ENCODE assay signal across 12 cellular contexts in genomic region chr2:62216616-62217015, GRCh38. TPM values are rescaled to one million over a fixed set of nuclear protein-coding genes. Genes with fewer than 3 reads are reported as not detected.
DNase-seq lines count a peak whose midpoint lies in the region; ATAC-seq and TF ChIP-seq lines count a peak whose summit lies in the region.
"Had no signal": no experiment of that assay in that cellular context is flagged by ENCODE, and none has a peak within 500 bp of the region (broad histone marks: within the 10 kb centered on the region; RNA-seq: fewer than 3 reads in every experiment).

No MANE protein-coding gene starts in this region.

- peaks cover 71% of the 10 kb centered on the region for H4K20me1 ChIP-seq in neural progenitor cell (ENCODE audit: low read depth)

- peaks cover 97% of the 10 kb centered on the region for H3K4me1 Mint-ChIP-seq in activated T-cell treated with anti-CD3 and anti-CD28 coated beads, Interleukin-2, amount 50 U/mL, for 24 hours (ENCODE audit: low read depth)
- H3K4me1 Mint-ChIP-seq in type B pancreatic cell (ENCODE audit: unreplicated experiment) (peaks cover 34% of the 10 kb centered on the region), neural progenitor cell (peaks cover 10% of the 10 kb centered on the region)

- peaks cover 100% of the 10 kb centered on the region for H3K79me2 ChIP-seq in neural progenitor cell (ENCODE audit: low read depth)

- H3K27ac ChIP-seq in caudate nucleus (ENCODE audit: low read depth, low read length) (peak overlapping the region; percentile 8), lower lobe of right lung (no peak overlapping the region), neural progenitor cell (no peak overlapping the region)

- no peak overlapping the region for H3K9ac ChIP-seq in neural progenitor cell

- peaks cover 3% of the 10 kb centered on the region for H3K9me3 ChIP-seq in lower lobe of right lung
- no peaks in the 10 kb centered on the region for H3K9me3 ChIP-seq in neural progenitor cell (ENCODE audit: low read depth)

- H3K36me3 ChIP-seq in lower lobe of right lung (no peaks in the 10 kb centered on the region), neural progenitor cell (no peaks in the 10 kb centered on the region)

- peak overlapping the region; percentile 82 for H3K27ac Mint-ChIP-seq in activated T-cell treated with anti-CD3 and anti-CD28 coated beads, Interleukin-2, amount 50 U/mL, for 24 hours
- H3K27ac Mint-ChIP-seq in type B pancreatic cell (peak overlapping the region; percentile 51), neural progenitor cell (no peak overlapping the region)

- H3K4me3 Mint-ChIP-seq in activated T-cell treated with anti-CD3 and anti-CD28 coated beads, Interleukin-2, amount 50 U/mL, for 24 hours = no peak overlapping the region
- H3K4me3 Mint-ChIP-seq in type B pancreatic cell (no peak overlapping the region), neural progenitor cell (no peak overlapping the region)

- no peak overlapping the region for H3K4me2 ChIP-seq in neural progenitor cell

- H3K27me3 ChIP-seq in lower lobe of right lung (ENCODE audit: low read depth) (no peaks in the 10 kb centered on the region), neural progenitor cell (no peaks in the 10 kb centered on the region)

- H3K9me3 Mint-ChIP-seq in activated T-cell treated with anti-CD3 and anti-CD28 coated beads, Interleukin-2, amount 50 U/mL, for 24 hours = peaks cover 7% of the 10 kb centered on the region
- H3K9me3 Mint-ChIP-seq in type B pancreatic cell = peaks cover 4% of the 10 kb centered on the region
- H3K9me3 Mint-ChIP-seq in neural progenitor cell = peaks cover 32% of the 10 kb centered on the region

- DNase-seq in activated T-cell treated with anti-CD3 and anti-CD28 coated beads, Interleukin-2, amount 50 U/mL, for 24 hours = no peak
- DNase-seq in activated T-cell treated with anti-CD3 and anti-CD28 coated beads, Interleukin-2, amount 50 U/mL, for 1 hour = no peak
- DNase-seq in caudate nucleus (lab: John Stamatoyannopoulos, UW) = no peak
- no peak for DNase-seq in lower lobe of right lung
- DNase-seq in type B pancreatic cell (ENCODE audit: extremely low spot score, unreplicated experiment) = no peak
- DNase-seq in neural progenitor cell (ENCODE audit: low spot score) = no peak
- DNase-seq in anterior cingulate cortex (lab: John Stamatoyannopoulos, UW) = no peak
- DNase-seq in DMS 273 treated with DMSO at 0.1 percent for 48 hours (lab: John Stamatoyannopoulos, UW) = no peak
- DNase-seq: activated effector memory CD4-positive, alpha-beta T cell treated with Interleukin-2 at 50 U/mL for 16 hours; COR-L47; NCI-H774 had no signal

- ATAC-seq in lower lobe of right lung = peak; percentile 36 to 46
- ATAC-seq: HCT116 had no signal

- H2AFZ ChIP-seq in neural progenitor cell (replicated peaks) = no peak overlapping the region

- H3K36me3 Mint-ChIP-seq in activated T-cell treated with anti-CD3 and anti-CD28 coated beads, Interleukin-2, amount 50 U/mL, for 24 hours (ENCODE audit: low read depth) = peaks cover 58% of the 10 kb centered on the region
- H3K36me3 Mint-ChIP-seq in type B pancreatic cell (peaks cover 35% of the 10 kb centered on the region), neural progenitor cell (peaks cover 20% of the 10 kb centered on the region)

- no peaks in the 10 kb centered on the region for H3K27me3 Mint-ChIP-seq in activated T-cell treated with anti-CD3 and anti-CD28 coated beads, Interleukin-2, amount 50 U/mL, for 24 hours
- H3K27me3 Mint-ChIP-seq in type B pancreatic cell (no peaks in the 10 kb centered on the region), neural progenitor cell (ENCODE audit: insufficient read depth, low read depth) (no peaks in the 10 kb centered on the region)

- peaks cover 81% of the 10 kb centered on the region for H3K4me1 ChIP-seq in lower lobe of right lung
- H3K4me1 ChIP-seq in neural progenitor cell = peaks cover 16% of the 10 kb centered on the region

- TF ChIP-seq CTCF in lower lobe of right lung (IDR thresholded peaks at IDR 0.05) (no peak), type B pancreatic cell (conservative IDR thresholded peaks at IDR 0.05) (no peak), neural progenitor cell (IDR thresholded peaks at IDR 0.05) (no peak)

- no peaks in the 10 kb centered on the region for H3F3A ChIP-seq in neural progenitor cell (ENCODE audit: low read depth)

- H3K4me3 ChIP-seq in lower lobe of right lung (no peak overlapping the region), neural progenitor cell (no peak overlapping the region)

- intact Hi-C loops in lower lobe of right lung (cut with DNase I) = no loop called here

RNA-seq across cellular contexts. Expression of gene B3GNT2, which starts 20.7 kb away (rescaled TPM):
- 38.0 TPM for total RNA-seq in lower lobe of right lung
- 23.5 and 56.0 TPM in 2 replicates for total RNA-seq in type B pancreatic cell (ENCODE audit: low replicate concordance)
- 51.9 and 73.2 TPM in 2 replicates for total RNA-seq in neural progenitor cell (ENCODE audit: low replicate concordance)
